Comparison of ENCODE assay signal across 9 cellular contexts in genomic region chr6:33576668-33577067, GRCh38. TPM values are rescaled to one million over a fixed set of nuclear protein-coding genes. Genes with fewer than 3 reads are reported as not detected.
DNase-seq lines count a peak whose midpoint lies in the region; ATAC-seq and TF ChIP-seq lines count a peak whose summit lies in the region.
"Had no signal": no experiment of that assay in that cellular context is flagged by ENCODE, and none has a peak within 500 bp of the region (broad histone marks: within the 10 kb centered on the region; RNA-seq: fewer than 3 reads in every experiment).

No MANE protein-coding gene starts in this region.

- peaks cover 31% of the 10 kb centered on the region for H3K4me1 Mint-ChIP-seq in T-helper 2 cell treated with Interferon-gamma antibody and Interleukin-4, amounts not matched to agents 5 μg/mL and 100 μg/mL, for 36 hours (ENCODE audit: low read depth)
- H3K4me1 Mint-ChIP-seq in T-cell, result peaks cover 32 to 45% (median 39%) of the 10 kb centered on the region in 3 donors
- H3K4me1 Mint-ChIP-seq in stimulated activated memory B cell treated with anti-CD40 and anti-IgM and Interleukin-4, amounts not matched to agents 10 μg/mL and 1 μg/mL and 100 μg/mL, for 72 hours, result peaks cover 52% of the 10 kb centered on the region

- peak overlapping the region in 2 of 4 donors; percentile 18 to 85 for H3K4me3 ChIP-seq in esophagus squamous epithelium

- CTCF ChIA-PET in T-cell (lab: Charles Lee), result no interaction called here

- no peak for TF ChIP-seq POLR2A in esophagus squamous epithelium (IDR thresholded peaks at IDR 0.05)

- no peak for ATAC-seq in T-cell (replicated peaks in 1 of 4)
- ATAC-seq in stimulated activated memory B cell treated with anti-CD40 and anti-IgM and Interleukin-4, amounts not matched to agents 10 μg/mL and 1 μg/mL and 100 μg/mL, for 72 hours, result no peak

- DNase-seq in T-helper 2 cell treated with Interferon-gamma antibody and Interleukin-4, amounts not matched to agents 5 μg/mL and 100 μg/mL, for 36 hours (ENCODE audit: low spot score), result no peak
- DNase-seq in T-helper 2 cell (no peak), T-cell (no peak), esophagus squamous epithelium (lab: John Stamatoyannopoulos, UW) (no peak), DMS 273 treated with DMSO at 0.1 percent for 48 hours (lab: John Stamatoyannopoulos, UW) (no peak), EL (no peak), AML-193 (lab: John Stamatoyannopoulos, UW) (no peak)
- DNase-seq: NCI-H1092 treated with DMSO at 0.1 percent for 48 hours had no signal

- H3K9me3 Mint-ChIP-seq in T-helper 2 cell treated with Interferon-gamma antibody and Interleukin-4, amounts not matched to agents 5 μg/mL and 100 μg/mL, for 36 hours, result no peaks in the 10 kb centered on the region
- H3K9me3 Mint-ChIP-seq in T-cell, result no peaks in the 10 kb centered on the region
- H3K9me3 Mint-ChIP-seq in stimulated activated memory B cell treated with anti-CD40 and anti-IgM and Interleukin-4, amounts not matched to agents 10 μg/mL and 1 μg/mL and 100 μg/mL, for 72 hours, result no peaks in the 10 kb centered on the region

- peak overlapping the region; percentile 59 for H3K4me3 Mint-ChIP-seq in T-helper 2 cell treated with Interferon-gamma antibody and Interleukin-4, amounts not matched to agents 5 μg/mL and 100 μg/mL, for 36 hours
- H3K4me3 Mint-ChIP-seq in T-cell, result peak overlapping the region in 2 of 3 donors; percentile 27 to 93
- H3K4me3 Mint-ChIP-seq in stimulated activated memory B cell treated with anti-CD40 and anti-IgM and Interleukin-4, amounts not matched to agents 10 μg/mL and 1 μg/mL and 100 μg/mL, for 72 hours, result no peak overlapping the region

- peak overlapping the region; percentile 94 to 97 (median 94) for H3K27ac ChIP-seq in esophagus squamous epithelium

- H3K4me1 ChIP-seq in esophagus squamous epithelium, result peaks cover 34 to 59% (median 37%) of the 10 kb centered on the region in 3 donors

- POLR2A ChIA-PET in T-cell (lab: Charles Lee), result interaction anchor here in 1 of 2 donors (0.6 kb wide), 1 partner anchor 175 kb away, joined by 4 read pairs; no protein-coding TSS in a partner anchor

- WGBS in esophagus squamous epithelium, 2 donors, result 69 to 74% methylated on average over 3 to 8 of the region's 11 CpGs

- no peak for TF ChIP-seq CTCF in esophagus squamous epithelium (IDR thresholded peaks at IDR 0.05)

- peaks cover 12 to 53% (median 23%) of the 10 kb centered on the region in 3 donors for H3K36me3 ChIP-seq in esophagus squamous epithelium

- no peaks in the 10 kb centered on the region for H3K27me3 ChIP-seq in esophagus squamous epithelium

- H3K27ac Mint-ChIP-seq in T-helper 2 cell treated with Interferon-gamma antibody and Interleukin-4, amounts not matched to agents 5 μg/mL and 100 μg/mL, for 36 hours, result peak overlapping the region; percentile 63
- peak overlapping the region; percentile 80 to 98 for H3K27ac Mint-ChIP-seq in T-cell
- peak overlapping the region; percentile 94 for H3K27ac Mint-ChIP-seq in stimulated activated memory B cell treated with anti-CD40 and anti-IgM and Interleukin-4, amounts not matched to agents 10 μg/mL and 1 μg/mL and 100 μg/mL, for 72 hours

- peaks cover 60% of the 10 kb centered on the region for H3K36me3 Mint-ChIP-seq in T-helper 2 cell treated with Interferon-gamma antibody and Interleukin-4, amounts not matched to agents 5 μg/mL and 100 μg/mL, for 36 hours (ENCODE audit: low read depth)
- H3K36me3 Mint-ChIP-seq in T-cell, result peaks cover 25% of the 10 kb centered on the region
- peaks cover 71% of the 10 kb centered on the region for H3K36me3 Mint-ChIP-seq in stimulated activated memory B cell treated with anti-CD40 and anti-IgM and Interleukin-4, amounts not matched to agents 10 μg/mL and 1 μg/mL and 100 μg/mL, for 72 hours

- H3K27me3 Mint-ChIP-seq in T-helper 2 cell treated with Interferon-gamma antibody and Interleukin-4, amounts not matched to agents 5 μg/mL and 100 μg/mL, for 36 hours (ENCODE audit: low read depth), result no peaks in the 10 kb centered on the region
- no peaks in the 10 kb centered on the region for H3K27me3 Mint-ChIP-seq in T-cell
- no peaks in the 10 kb centered on the region for H3K27me3 Mint-ChIP-seq in stimulated activated memory B cell treated with anti-CD40 and anti-IgM and Interleukin-4, amounts not matched to agents 10 μg/mL and 1 μg/mL and 100 μg/mL, for 72 hours

- H3K9me3 ChIP-seq in esophagus squamous epithelium, result no peaks in the 10 kb centered on the region

- intact Hi-C loops in esophagus squamous epithelium (cut with DNase I), result loop anchor here (10.0 kb wide), 1 partner anchor 162 kb away; the partner anchor contains the start of genes CUTA and PHF1

RNA-seq across cellular contexts. Expression of gene BAK1, which starts 3.4 kb away (rescaled TPM):
- 10 to 100 TPM; 22.9 to 31.6 (median 27.9) TPM for total RNA-seq in T-cell
- total RNA-seq in esophagus squamous epithelium, result 10 to 100 TPM; 14.3 to 26.2 (median 20.0) TPM

RNA-seq across cellular contexts. Expression of gene ITPR3, which starts 44.5 kb away (rescaled TPM):
- total RNA-seq in T-cell (10 to 100 TPM; 49.2 to 63.6 (median 62.4) TPM), esophagus squamous epithelium (10 to 100 TPM; 21.8 to 39.2 (median 35.3) TPM)
